ENCODE assay signal across 38 cellular contexts in the genomic region with DNA sequence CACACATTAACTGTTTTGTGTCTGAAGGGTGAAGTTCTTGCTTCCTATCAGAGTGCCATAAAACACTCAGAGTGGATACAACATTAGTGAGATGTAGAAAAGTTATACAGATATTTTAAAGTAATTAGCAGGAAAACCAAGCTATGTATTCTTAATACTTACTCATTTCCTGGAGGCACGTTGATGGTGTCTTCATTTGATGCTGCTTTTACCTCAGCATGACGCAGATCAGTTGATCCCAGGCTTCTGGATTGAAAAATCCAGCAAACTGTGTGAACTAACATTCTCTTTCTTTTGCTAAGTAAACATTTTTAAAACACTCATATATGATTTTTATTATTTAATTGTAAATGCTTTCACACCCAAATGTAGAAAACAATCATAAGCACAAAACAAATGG.
"Had no signal": no experiment of that assay in that cellular context is flagged by ENCODE, and none has a peak within 500 bp of the region (broad histone marks: within the 10 kb centered on the region; RNA-seq: fewer than 3 reads in every experiment).

No MANE protein-coding gene starts in this region.

- H3K9me3 ChIP-seq: ascending aorta, MG63, Peyer's patch had no signal

- H3K4me1 ChIP-seq: ascending aorta, Peyer's patch had no signal

- H3K4me3 ChIP-seq: ascending aorta, cardiac muscle cell, MG63, Peyer's patch had no signal

- H3K36me3 Mint-ChIP-seq: activated naive CD8-positive, alpha-beta T cell treated with anti-CD3 and anti-CD28 coated beads for 36 hours had no signal

- H3K27me3 ChIP-seq: ascending aorta, cardiac muscle cell, MG63, Peyer's patch had no signal

- DNase-seq: activated CD4-positive, alpha-beta T cell treated with anti-CD3 and anti-CD28 coated beads, Interleukin-2, amount 10 ng/mL, durations not matched to agents 24 days and 14 days; activated CD4-positive, alpha-beta T cell treated with anti-CD3 and anti-CD28 coated beads, Interleukin-2, amount 50 U/mL, for 4 hours; activated CD4-positive, CD25-positive, alpha-beta regulatory T cell; activated CD8-positive, alpha-beta T cell treated with anti-CD3 and anti-CD28 coated beads for 36 hours; activated effector memory CD4-positive, alpha-beta T cell treated with anti-CD3 and anti-CD28 coated beads, Interleukin-2, amount 50 U/mL, for 16 hours; activated naive CD4-positive, alpha-beta T cell; activated naive CD4-positive, alpha-beta T cell treated with anti-CD3 and anti-CD28 coated beads, Interleukin-2, amount 50 U/mL, for 16 hours; activated naive CD8-positive, alpha-beta T cell treated with anti-CD3 and anti-CD28 coated beads for 36 hours; activated T-cell treated with anti-CD3 and anti-CD28 coated beads, Interleukin-2, amount 50 U/mL, for 1 hour; activated T-cell treated with anti-CD3 and anti-CD28 coated beads, Interleukin-2, amount 50 U/mL, for 72 hours; amniotic stem cell; Karpas-422; KBM-7; MG63; NCI-H1048; NCI-H1105 treated with DMSO at 0.1 percent for 48 hours; NCI-H1436; NCI-H1694; NCI-H1930; NCI-H2081 treated with DMSO at 0.1 percent for 48 hours; NCI-H345; NCI-H510A; NCI-H526; NCI-H748 treated with DMSO at 0.1 percent for 48 hours; NK-92 treated with Interleukin-12 subunit alpha and Interleukin-12 subunit beta, amount 100 ng/mL, for 24 hours; PC-3; Peyer's patch; RPMI8226; SIG-M5; T-helper 1 cell; T-helper 2 cell; T1000; WERI-Rb-1 had no signal

- H3K9me3 Mint-ChIP-seq: activated CD4-positive, alpha-beta T cell treated with anti-CD3 and anti-CD28 coated beads, Interleukin-2, amount 10 ng/mL, durations not matched to agents 24 days and 14 days; activated CD8-positive, alpha-beta T cell treated with anti-CD3 and anti-CD28 coated beads for 36 hours; activated naive CD8-positive, alpha-beta T cell treated with anti-CD3 and anti-CD28 coated beads for 36 hours; central memory CD8-positive, alpha-beta T cell had no signal

- H3K36me3 ChIP-seq: ascending aorta, cardiac muscle cell, MG63, Peyer's patch, WERI-Rb-1 had no signal

- ATAC-seq: activated CD8-positive, alpha-beta T cell treated with anti-CD3 and anti-CD28 coated beads for 36 hours; activated T-cell treated with anti-CD3 and anti-CD28 coated beads, Interleukin-2, amount 50 U/mL, for 72 hours; activated T-helper 17 cell treated with anti-CD3 and anti-CD28 coated beads, Interleukin-2, amount 50 U/mL, for 72 hours; PC-3; SK-N-SH treated with all-trans-retinoic acid at 6 μM for 48 hours had no signal

- H3K4me1 Mint-ChIP-seq: activated CD4-positive, alpha-beta T cell treated with anti-CD3 and anti-CD28 coated beads, Interleukin-2, amount 10 ng/mL, durations not matched to agents 24 days and 14 days; activated naive CD8-positive, alpha-beta T cell treated with anti-CD3 and anti-CD28 coated beads for 36 hours; activated T-helper 17 cell treated with anti-CD3 and anti-CD28 coated beads, Interleukin-2, amount 50 U/mL, for 72 hours; central memory CD8-positive, alpha-beta T cell had no signal

- H3K27ac Mint-ChIP-seq: activated CD4-positive, alpha-beta T cell treated with anti-CD3 and anti-CD28 coated beads, Interleukin-2, amount 10 ng/mL, durations not matched to agents 24 days and 14 days; activated CD8-positive, alpha-beta T cell treated with anti-CD3 and anti-CD28 coated beads for 36 hours; activated naive CD8-positive, alpha-beta T cell treated with anti-CD3 and anti-CD28 coated beads for 36 hours; activated T-cell treated with anti-CD3 and anti-CD28 coated beads, Interleukin-2, amount 50 U/mL, for 72 hours; activated T-helper 17 cell treated with anti-CD3 and anti-CD28 coated beads, Interleukin-2, amount 50 U/mL, for 72 hours had no signal

- H3K27me3 Mint-ChIP-seq: activated CD4-positive, alpha-beta T cell treated with anti-CD3 and anti-CD28 coated beads, Interleukin-2, amount 10 ng/mL, durations not matched to agents 24 days and 14 days; activated CD8-positive, alpha-beta T cell treated with anti-CD3 and anti-CD28 coated beads for 36 hours; activated naive CD8-positive, alpha-beta T cell treated with anti-CD3 and anti-CD28 coated beads for 36 hours; activated T-helper 17 cell treated with anti-CD3 and anti-CD28 coated beads, Interleukin-2, amount 50 U/mL, for 72 hours; central memory CD8-positive, alpha-beta T cell had no signal

- H3K4me3 Mint-ChIP-seq: activated CD4-positive, alpha-beta T cell treated with anti-CD3 and anti-CD28 coated beads, Interleukin-2, amount 10 ng/mL, durations not matched to agents 24 days and 14 days; activated CD8-positive, alpha-beta T cell treated with anti-CD3 and anti-CD28 coated beads for 36 hours; activated naive CD8-positive, alpha-beta T cell treated with anti-CD3 and anti-CD28 coated beads for 36 hours; activated T-cell treated with anti-CD3 and anti-CD28 coated beads, Interleukin-2, amount 50 U/mL, for 72 hours; activated T-helper 17 cell treated with anti-CD3 and anti-CD28 coated beads, Interleukin-2, amount 50 U/mL, for 72 hours; central memory CD8-positive, alpha-beta T cell had no signal

- H3K27ac ChIP-seq: ascending aorta, cardiac muscle cell, Peyer's patch, WERI-Rb-1 had no signal
